In the genomic region with DNA sequence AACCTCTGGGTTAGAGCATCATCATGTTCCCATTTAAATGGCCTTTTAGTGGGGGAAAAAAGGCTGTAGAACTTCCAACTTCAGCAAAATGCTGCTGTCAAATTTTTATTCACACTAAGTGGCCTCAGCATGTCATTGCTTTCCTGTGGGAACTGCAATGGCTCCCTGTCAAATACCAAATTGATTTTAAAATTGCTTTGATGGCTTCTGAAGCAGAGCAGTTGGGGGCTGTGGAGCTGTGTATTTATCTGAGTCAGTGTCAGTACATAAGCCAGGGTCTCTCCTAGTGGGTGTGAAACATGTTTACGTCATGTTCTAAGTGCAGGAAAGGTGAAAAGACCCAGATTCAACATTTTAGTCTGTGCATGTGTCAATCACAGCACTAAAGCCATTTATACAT, we compare ENCODE assay signal across 35 cellular contexts.
"Had no signal": no experiment of that assay in that cellular context is flagged by ENCODE, and none has a peak within 500 bp of the region (broad histone marks: within the 10 kb centered on the region; RNA-seq: fewer than 3 reads in every experiment).

No MANE protein-coding gene starts in this region.

- H3K36me3 ChIP-seq: adrenal gland, brain microvascular endothelial cell, breast epithelium had no signal

- H3K4me1 Mint-ChIP-seq: activated B cell treated with CpG ODN at 0.5 μM for 24 hours; activated CD4-positive, alpha-beta T cell treated with anti-CD3 and anti-CD28 coated beads, Interleukin-2, amount 10 ng/mL, durations not matched to agents 24 days and 14 days; activated naive CD8-positive, alpha-beta T cell treated with anti-CD3 and anti-CD28 coated beads for 36 hours; activated T-helper 17 cell treated with anti-CD3 and anti-CD28 coated beads, Interleukin-2, amount 50 U/mL, for 72 hours had no signal

- H3K4me3 ChIP-seq: adrenal gland, body of pancreas, breast epithelium had no signal

- H3K4me1 ChIP-seq: adrenal gland, body of pancreas, breast epithelium had no signal

- H3K36me3 Mint-ChIP-seq: activated CD4-positive, alpha-beta memory T cell treated with anti-CD3 and anti-CD28 coated beads for 36 hours; activated naive CD4-positive, alpha-beta T cell treated with anti-CD3 and anti-CD28 coated beads, Interleukin-2, amount 50 U/mL, for 72 hours; activated naive CD8-positive, alpha-beta T cell treated with anti-CD3 and anti-CD28 coated beads for 36 hours had no signal

- H3K27ac ChIP-seq: adrenal gland, body of pancreas, brain microvascular endothelial cell, breast epithelium, VCaP had no signal

- H3K27ac Mint-ChIP-seq: activated B cell treated with CpG ODN at 0.5 μM for 24 hours; activated CD4-positive, alpha-beta memory T cell treated with anti-CD3 and anti-CD28 coated beads for 36 hours; activated CD4-positive, alpha-beta T cell treated with anti-CD3 and anti-CD28 coated beads, Interleukin-2, amount 10 ng/mL, durations not matched to agents 24 days and 14 days; activated CD8-positive, alpha-beta T cell treated with anti-CD3 and anti-CD28 coated beads for 36 hours; activated naive CD4-positive, alpha-beta T cell treated with anti-CD3 and anti-CD28 coated beads for 36 hours; activated naive CD4-positive, alpha-beta T cell treated with anti-CD3 and anti-CD28 coated beads, Interleukin-2, amount 50 U/mL, for 72 hours; activated naive CD8-positive, alpha-beta T cell treated with anti-CD3 and anti-CD28 coated beads for 36 hours; activated T-cell treated with anti-CD3 and anti-CD28 coated beads, Interleukin-2, amount 50 U/mL, for 72 hours; activated T-helper 1 cell treated with anti-CD3 and anti-CD28 coated beads, Interleukin-12 subunit alpha, Interleukin-12 subunit beta, Interleukin-2, Interleukin-4 antibody, amounts not matched to agents 30 ng/mL and 10 ng/mL and 1 ng/mL, durations not matched to agents 14 hours and 24 hours and 36 hours; activated T-helper 17 cell treated with anti-CD3 and anti-CD28 coated beads, Interleukin-2, amount 50 U/mL, for 72 hours; T-helper 1 cell treated with Interleukin-12 subunit alpha and Interleukin-12 subunit beta and Interleukin-4 antibody, amounts not matched to agents 30 μg/mL and 1 μg/mL, for 36 hours; T-helper 2 cell treated with Interferon-gamma antibody and Interleukin-4, amounts not matched to agents 5 μg/mL and 100 μg/mL, for 36 hours had no signal

- H3K4me3 Mint-ChIP-seq: activated B cell treated with CpG ODN at 0.5 μM for 24 hours; activated CD4-positive, alpha-beta memory T cell treated with anti-CD3 and anti-CD28 coated beads for 36 hours; activated CD4-positive, alpha-beta T cell treated with anti-CD3 and anti-CD28 coated beads, Interleukin-2, amount 10 ng/mL, durations not matched to agents 24 days and 14 days; activated CD8-positive, alpha-beta T cell treated with anti-CD3 and anti-CD28 coated beads for 36 hours; activated naive CD4-positive, alpha-beta T cell treated with anti-CD3 and anti-CD28 coated beads for 36 hours; activated naive CD8-positive, alpha-beta T cell treated with anti-CD3 and anti-CD28 coated beads for 36 hours; activated T-cell treated with anti-CD3 and anti-CD28 coated beads, Interleukin-2, amount 50 U/mL, for 4 hours; activated T-cell treated with anti-CD3 and anti-CD28 coated beads, Interleukin-2, amount 50 U/mL, for 72 hours; activated T-helper 1 cell treated with anti-CD3 and anti-CD28 coated beads, Interleukin-12 subunit alpha, Interleukin-12 subunit beta, Interleukin-2, Interleukin-4 antibody, amounts not matched to agents 30 ng/mL and 10 ng/mL and 1 ng/mL, durations not matched to agents 14 hours and 24 hours and 36 hours; activated T-helper 17 cell treated with anti-CD3 and anti-CD28 coated beads, Interleukin-2, amount 50 U/mL, for 72 hours; T-helper 1 cell treated with Interleukin-12 subunit alpha and Interleukin-12 subunit beta and Interleukin-4 antibody, amounts not matched to agents 30 μg/mL and 1 μg/mL, for 36 hours; T-helper 2 cell treated with Interferon-gamma antibody and Interleukin-4, amounts not matched to agents 5 μg/mL and 100 μg/mL, for 36 hours had no signal

- H3K27me3 Mint-ChIP-seq: activated B cell treated with CpG ODN at 0.5 μM for 24 hours; activated CD4-positive, alpha-beta memory T cell treated with anti-CD3 and anti-CD28 coated beads for 36 hours; activated CD4-positive, alpha-beta T cell treated with anti-CD3 and anti-CD28 coated beads, Interleukin-2, amount 10 ng/mL, durations not matched to agents 24 days and 14 days; activated CD8-positive, alpha-beta T cell treated with anti-CD3 and anti-CD28 coated beads for 36 hours; activated naive CD8-positive, alpha-beta T cell treated with anti-CD3 and anti-CD28 coated beads for 36 hours; activated T-helper 17 cell treated with anti-CD3 and anti-CD28 coated beads, Interleukin-2, amount 50 U/mL, for 72 hours had no signal

- DNase-seq: activated B cell treated with CpG ODN at 0.5 μM for 24 hours; activated CD4-positive, alpha-beta memory T cell treated with anti-CD3 and anti-CD28 coated beads for 36 hours; activated CD4-positive, alpha-beta T cell treated with anti-CD3 and anti-CD28 coated beads for 4 hours; activated CD4-positive, alpha-beta T cell treated with anti-CD3 and anti-CD28 coated beads, Interleukin-2, amount 10 ng/mL, durations not matched to agents 24 days and 14 days; activated CD4-positive, alpha-beta T cell treated with anti-CD3 and anti-CD28 coated beads, Interleukin-2, amount 50 U/mL, for 1 hour; activated CD4-positive, alpha-beta T cell treated with anti-CD3 and anti-CD28 coated beads, Interleukin-2, amount 50 U/mL, for 4 hours; activated CD4-positive, CD25-positive, alpha-beta regulatory T cell treated with anti-CD3 and anti-CD28 coated beads, Interleukin-2, amount 50 U/mL, for 72 hours; activated CD8-positive, alpha-beta memory T cell treated with anti-CD3 and anti-CD28 coated beads, Interleukin-2, amount 50 U/mL, for 4 hours; activated CD8-positive, alpha-beta T cell treated with anti-CD3 and anti-CD28 coated beads for 36 hours; activated effector memory CD4-positive, alpha-beta T cell treated with anti-CD3 and anti-CD28 coated beads, Interleukin-2, amount 50 U/mL, for 16 hours; activated gamma-delta T cell treated with Interleukin-2 at 50 U/mL for 16 hours; activated naive CD4-positive, alpha-beta T cell; activated naive CD4-positive, alpha-beta T cell treated with anti-CD3 and anti-CD28 coated beads for 36 hours; activated naive CD4-positive, alpha-beta T cell treated with anti-CD3 and anti-CD28 coated beads, Interleukin-2, amount 50 U/mL, for 16 hours; activated naive CD8-positive, alpha-beta T cell treated with anti-CD3 and anti-CD28 coated beads for 36 hours; activated T-cell treated with anti-CD3 and anti-CD28 coated beads for 4 hours; activated T-cell treated with anti-CD3 and anti-CD28 coated beads, Interleukin-2, amount 50 U/mL, for 1 hour; activated T-cell treated with anti-CD3 and anti-CD28 coated beads, Interleukin-2, amount 50 U/mL, for 4 hours; activated T-cell treated with anti-CD3 and anti-CD28 coated beads, Interleukin-2, amount 50 U/mL, for 72 hours; adrenal gland; amniotic stem cell; aorta; body of pancreas; brain microvascular endothelial cell; central memory CD4-positive, alpha-beta T cell; T-helper 1 cell; T-helper 2 cell; T-helper 9 cell had no signal

- H3K9me3 Mint-ChIP-seq: activated CD4-positive, alpha-beta T cell treated with anti-CD3 and anti-CD28 coated beads, Interleukin-2, amount 10 ng/mL, durations not matched to agents 24 days and 14 days; activated naive CD8-positive, alpha-beta T cell treated with anti-CD3 and anti-CD28 coated beads for 36 hours; activated T-cell treated with anti-CD3 and anti-CD28 coated beads, Interleukin-2, amount 50 U/mL, for 4 hours; T-helper 1 cell treated with Interleukin-12 subunit alpha and Interleukin-12 subunit beta and Interleukin-4 antibody, amounts not matched to agents 30 μg/mL and 1 μg/mL, for 36 hours had no signal

- H3K27me3 ChIP-seq: adrenal gland, body of pancreas, brain microvascular endothelial cell, breast epithelium had no signal

- H3K9me3 ChIP-seq: adrenal gland, body of pancreas, breast epithelium had no signal
